9 cellular contexts compared by ENCODE assay signal in genomic region chr21:17514124-17514481, GRCh38. TPM values are rescaled to one million over a fixed set of nuclear protein-coding genes. Genes with fewer than 3 reads are reported as not detected.
DNase-seq lines count a peak whose midpoint lies in the region; ATAC-seq and TF ChIP-seq lines count a peak whose summit lies in the region.
"Had no signal": no experiment of that assay in that cellular context is flagged by ENCODE, and none has a peak within 500 bp of the region (broad histone marks: within the 10 kb centered on the region; RNA-seq: fewer than 3 reads in every experiment).

No MANE protein-coding gene starts in this region.

- no peak overlapping the region for H3K9ac ChIP-seq in endocrine pancreas (ENCODE audit: control insufficient read depth, insufficient read depth, low read length)

- DNase-seq in H7, result peak; percentile 70
- DNase-seq in Peyer's patch, result no peak
- no peak for DNase-seq in cortex of kidney (lab: John Stamatoyannopoulos, UW)
- DNase-seq in stimulated activated CD4-positive, alpha-beta T cell treated with anti-CD3 and anti-CD28 coated beads, Interleukin-12 subunit alpha, Interleukin-12 subunit beta, amount 100 ng/mL, for 4 hours, result no peak
- no peak for DNase-seq in stimulated activated CD8-positive, alpha-beta memory T cell treated with anti-CD3 and anti-CD28 coated beads, Interleukin-4, amount 100 ng/mL, for 48 hours

- H3K9me3 ChIP-seq in Peyer's patch, result no peaks in the 10 kb centered on the region
- no peaks in the 10 kb centered on the region for H3K9me3 ChIP-seq in endocrine pancreas (ENCODE audit: control insufficient read depth, low read length)
- peaks cover 2% of the 10 kb centered on the region for H3K9me3 ChIP-seq in neuron (ENCODE audit: low read length)
- H3K9me3 ChIP-seq: neutrophil had no signal

- peak overlapping the region; percentile 99 for H2AFZ ChIP-seq in neuron (ENCODE audit: low read depth, low read length)

- TF ChIP-seq CTCF in Peyer's patch (IDR thresholded peaks at IDR 0.05), result no peak

- H3K4me3 ChIP-seq in H7 (ENCODE audit: insufficient read depth, low read depth, low read length), result peak overlapping the region; percentile 90
- peak overlapping the region in 3 of 4 donors; percentile 49 to 99 (median 83) for H3K4me3 ChIP-seq in Peyer's patch
- H3K4me3 ChIP-seq in endocrine pancreas (ENCODE audit: control insufficient read depth, insufficient read depth, low read length), result peak overlapping the region; percentile 73
- H3K4me3 ChIP-seq in neuron (ENCODE audit: low read length), result peak overlapping the region; percentile 86

- ATAC-seq in GM21529 (IDR thresholded peaks at IDR 0.05; ENCODE audit: unreplicated experiment), result no peak

- H3K27ac ChIP-seq in Peyer's patch, result peak overlapping the region in 3 of 4 donors; percentile 72 to 99 (median 97)
- H3K27ac ChIP-seq: neutrophil had no signal

- TF ChIP-seq POLR2A in Peyer's patch (IDR thresholded peaks at IDR 0.05), result no peak

- H3K4me1 ChIP-seq in Peyer's patch (peaks cover 0 to 16% (median 0%) of the 10 kb centered on the region in 4 donors), endocrine pancreas (ENCODE audit: control insufficient read depth, insufficient read depth, low read length) (no peaks in the 10 kb centered on the region), neuron (ENCODE audit: insufficient read depth, low read length) (peaks cover 10% of the 10 kb centered on the region)

- H3K36me3 ChIP-seq in H7 (replicated peaks; ENCODE audit: control insufficient read depth, insufficient read depth, low read length) (peaks cover 4% of the 10 kb centered on the region), Peyer's patch (peaks cover 0 to 3% (median 0%) of the 10 kb centered on the region in 3 donors), endocrine pancreas (ENCODE audit: control insufficient read depth, insufficient read depth, low read length) (no peaks in the 10 kb centered on the region), neuron (ENCODE audit: insufficient read depth, low read length) (no peaks in the 10 kb centered on the region)
- H3K36me3 ChIP-seq: neutrophil had no signal

- H3K27me3 ChIP-seq in H7 (ENCODE audit: control insufficient read depth, insufficient read depth, low read length) (no peaks in the 10 kb centered on the region), Peyer's patch (no peaks in the 10 kb centered on the region), endocrine pancreas (ENCODE audit: control insufficient read depth, insufficient read depth, low read length) (no peaks in the 10 kb centered on the region), neuron (ENCODE audit: insufficient read depth, low read length) (no peaks in the 10 kb centered on the region)

RNA-seq across cellular contexts. Expression of gene CXADR, which starts 1.3 kb away (rescaled TPM):
- total RNA-seq in H7 (2014; rRNA removed; shearing (Covaris generic)), result 96.2 and 113 TPM in 2 replicates
- 100 to 1,000 TPM in 3 of 4 donors, 1 to 10 TPM in 1; 5.0 to 198 (median 106) TPM for total RNA-seq in Peyer's patch
